Comparison of ENCODE assay signal across 18 cellular contexts in genomic region chr2:1496394-1496821, GRCh38.
"Had no signal": no experiment of that assay in that cellular context is flagged by ENCODE, and none has a peak within 500 bp of the region (broad histone marks: within the 10 kb centered on the region; RNA-seq: fewer than 3 reads in every experiment).

No MANE protein-coding gene starts in this region.

- DNase-seq: activated B cell treated with CpG ODN at 0.5 μM for 24 hours; activated CD4-positive, alpha-beta T cell treated with anti-CD3 and anti-CD28 coated beads for 4 hours; activated CD8-positive, alpha-beta memory T cell treated with anti-CD3 and anti-CD28 coated beads, Interleukin-2, amount 50 U/mL, for 4 hours; activated CD8-positive, alpha-beta T cell treated with anti-CD3 and anti-CD28 coated beads, Interleukin-2, amount 10 ng/mL, durations not matched to agents 7 days and 5 days; activated gamma-delta T cell; cerebellar nuclear complex; effector CD4-positive, alpha-beta T cell; hypothalamus; left ventricle myocardium inferior; naive thymus-derived CD4-positive, alpha-beta T cell; stimulated activated naive CD4-positive, alpha-beta T cell treated with Interleukin-2 at 50 U/mL for 16 hours; SW 1271; uterus had no signal

- H3K27ac Mint-ChIP-seq: activated B cell treated with CpG ODN at 0.5 μM for 24 hours; activated CD8-positive, alpha-beta T cell treated with anti-CD3 and anti-CD28 coated beads, Interleukin-2, amount 10 ng/mL, durations not matched to agents 7 days and 5 days; activated naive CD4-positive, alpha-beta T cell treated with anti-CD3 and anti-CD28 coated beads, Interleukin-2, amount 50 U/mL, for 72 hours; naive thymus-derived CD4-positive, alpha-beta T cell had no signal

- H3K36me3 Mint-ChIP-seq: activated naive CD4-positive, alpha-beta T cell treated with anti-CD3 and anti-CD28 coated beads, Interleukin-2, amount 50 U/mL, for 72 hours; naive thymus-derived CD4-positive, alpha-beta T cell had no signal

- H3K4me1 Mint-ChIP-seq: activated B cell treated with CpG ODN at 0.5 μM for 24 hours had no signal

- ATAC-seq: activated CD8-positive, alpha-beta T cell treated with anti-CD3 and anti-CD28 coated beads, Interleukin-2, amount 10 ng/mL, durations not matched to agents 7 days and 5 days; activated naive CD4-positive, alpha-beta T cell treated with anti-CD3 and anti-CD28 coated beads, Interleukin-2, amount 50 U/mL, for 72 hours; naive thymus-derived CD4-positive, alpha-beta T cell had no signal

- H3K4me3 Mint-ChIP-seq: activated B cell treated with CpG ODN at 0.5 μM for 24 hours; activated CD8-positive, alpha-beta T cell treated with anti-CD3 and anti-CD28 coated beads, Interleukin-2, amount 10 ng/mL, durations not matched to agents 7 days and 5 days; naive thymus-derived CD4-positive, alpha-beta T cell had no signal

- H3K27me3 ChIP-seq: adrenal gland, breast epithelium, pancreas, tibial nerve, uterus had no signal

- H3K4me3 ChIP-seq: adrenal gland, breast epithelium, left ventricle myocardium inferior, pancreas, tibial nerve, uterus had no signal

- H3K27ac ChIP-seq: adrenal gland, breast epithelium, left ventricle myocardium inferior, pancreas, tibial nerve, uterus had no signal

- H3K9me3 ChIP-seq: adrenal gland, breast epithelium, left ventricle myocardium inferior, pancreas, tibial nerve, uterus had no signal

- H3K36me3 ChIP-seq: adrenal gland, breast epithelium, left ventricle myocardium inferior, pancreas, tibial nerve, uterus had no signal

- H3K4me1 ChIP-seq: adrenal gland, breast epithelium, pancreas, tibial nerve, uterus had no signal

- H3K9me3 Mint-ChIP-seq: activated B cell treated with CpG ODN at 0.5 μM for 24 hours; activated naive CD4-positive, alpha-beta T cell treated with anti-CD3 and anti-CD28 coated beads, Interleukin-2, amount 50 U/mL, for 72 hours; naive thymus-derived CD4-positive, alpha-beta T cell had no signal

- H3K27me3 Mint-ChIP-seq: activated B cell treated with CpG ODN at 0.5 μM for 24 hours had no signal
